In genomic region chr20:46308258-46309157, GRCh38 we compare ENCODE assay signal across 8 cellular contexts. TPM values are rescaled to one million over a fixed set of nuclear protein-coding genes. Genes with fewer than 3 reads are reported as not detected.
DNase-seq lines count a peak whose midpoint lies in the region; ATAC-seq, FAIRE-seq and TF ChIP-seq lines count a peak whose summit lies in the region.

A gene with protein sequence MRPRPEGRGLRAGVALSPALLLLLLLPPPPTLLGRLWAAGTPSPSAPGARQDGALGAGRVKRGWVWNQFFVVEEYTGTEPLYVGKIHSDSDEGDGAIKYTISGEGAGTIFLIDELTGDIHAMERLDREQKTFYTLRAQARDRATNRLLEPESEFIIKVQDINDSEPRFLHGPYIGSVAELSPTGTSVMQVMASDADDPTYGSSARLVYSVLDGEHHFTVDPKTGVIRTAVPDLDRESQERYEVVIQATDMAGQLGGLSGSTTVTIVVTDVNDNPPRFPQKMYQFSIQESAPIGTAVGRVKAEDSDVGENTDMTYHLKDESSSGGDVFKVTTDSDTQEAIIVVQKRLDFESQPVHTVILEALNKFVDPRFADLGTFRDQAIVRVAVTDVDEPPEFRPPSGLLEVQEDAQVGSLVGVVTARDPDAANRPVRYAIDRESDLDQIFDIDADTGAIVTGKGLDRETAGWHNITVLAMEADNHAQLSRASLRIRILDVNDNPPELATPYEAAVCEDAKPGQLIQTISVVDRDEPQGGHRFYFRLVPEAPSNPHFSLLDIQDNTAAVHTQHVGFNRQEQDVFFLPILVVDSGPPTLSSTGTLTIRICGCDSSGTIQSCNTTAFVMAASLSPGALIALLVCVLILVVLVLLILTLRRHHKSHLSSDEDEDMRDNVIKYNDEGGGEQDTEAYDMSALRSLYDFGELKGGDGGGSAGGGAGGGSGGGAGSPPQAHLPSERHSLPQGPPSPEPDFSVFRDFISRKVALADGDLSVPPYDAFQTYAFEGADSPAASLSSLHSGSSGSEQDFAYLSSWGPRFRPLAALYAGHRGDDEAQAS (minus strand): TSS chr20:46308498. CDS start chr20:46251294, 57,204 bp downstream.

- no peaks in the 10 kb centered on the region for H3K27me3 ChIP-seq in pancreas

- peak within 1 kb of the TSS; percentile 75 for H3K4me3 Mint-ChIP-seq in glutamatergic neuron (ENCODE audit: unreplicated experiment)

- POLR2A ChIA-PET in OCI-LY7 (lab: Charles Lee), result no interaction called here

- WGBS in pancreas, 2 donors, result 7 to 10% methylated on average over 45 to 74 of the region's 74 CpGs

- peaks cover 21% of the 10 kb centered on the region for H3K27me3 Mint-ChIP-seq in glutamatergic neuron (ENCODE audit: unreplicated experiment)

- H3K4me1 ChIP-seq in OCI-LY7 (ENCODE audit: insufficient read depth, low read length, poor library complexity, severe bottlenecking) (no peaks in the 10 kb centered on the region), pancreas (peaks cover 12 to 22% (median 13%) of the 10 kb centered on the region in 3 donors)

- H3K9me3 Mint-ChIP-seq in activated naive CD4-positive, alpha-beta T cell treated with anti-CD3 and anti-CD28 coated beads, Interleukin-2, amount 50 U/mL, for 72 hours, result no peaks in the 10 kb centered on the region
- H3K9me3 Mint-ChIP-seq in glutamatergic neuron (ENCODE audit: unreplicated experiment), result peaks cover 5% of the 10 kb centered on the region

- DNase-seq in CD1c-positive myeloid dendritic cell (ENCODE audit: extremely low spot score) (peak; percentile 55), HPDE6-E6E7 (ENCODE audit: extremely low spot score) (peak; percentile 70), OCI-LY7 (ENCODE audit: low spot score) (peak; percentile 20), glutamatergic neuron (peak; percentile 83), pancreas (peak in 5 of 6 donors; percentile 51 to 86 (median 60)), ureter (ENCODE audit: low spot score) (no peak)
- DNase-seq in activated naive CD4-positive, alpha-beta T cell treated with anti-CD3 and anti-CD28 coated beads, Interleukin-2, amount 50 U/mL, for 72 hours (ENCODE audit: low spot score in 2 of 2), result peak in 1 of 2 donors; percentile 35

- H3K27ac Mint-ChIP-seq in activated naive CD4-positive, alpha-beta T cell treated with anti-CD3 and anti-CD28 coated beads, Interleukin-2, amount 50 U/mL, for 72 hours, result no peak within 1 kb of the TSS
- H3K27ac Mint-ChIP-seq in glutamatergic neuron (ENCODE audit: unreplicated experiment), result no peak within 1 kb of the TSS

- BruUV-seq in OCI-LY7 (replicated peaks; lab: Mats Ljungman, UMichigan), result no TSS peak

- intact Hi-C loops in OCI-LY7 (cut with micrococcal nuclease; ENCODE audit: unreplicated experiment), result no loop called here
- intact Hi-C loops in pancreas (cut with DNase I), result loop anchor here in 1 of 3 donors (5.0 kb wide), 1 partner anchor 39 kb away; no protein-coding TSS in a partner anchor

- no peak for FAIRE-seq in pancreas (lab: Jason Lieb, UNC)

- no peaks in the 10 kb centered on the region for H3K79me2 ChIP-seq in OCI-LY7 (ENCODE audit: insufficient read depth, low read depth, low read length)

- H3K9me3 ChIP-seq in OCI-LY7 (ENCODE audit: low read length), result no peaks in the 10 kb centered on the region
- no peaks in the 10 kb centered on the region for H3K9me3 ChIP-seq in pancreas

- peak within 1 kb of the TSS; percentile 39; the same call in 1 of the 2 replicates for H3K4me2 ChIP-seq in OCI-LY7 (ENCODE audit: low read length)

- TF ChIP-seq CTCF in OCI-LY7 (conservative IDR thresholded peaks at IDR 0.05; ENCODE audit: low read length), result peak; percentile 54
- peak; percentile 71 for TF ChIP-seq CTCF in glutamatergic neuron (IDR thresholded peaks at IDR 0.05; ENCODE audit: partially characterized antibody, unreplicated experiment)
- peak in 3 of 4 donors; percentile 17 to 34 (median 25) for TF ChIP-seq CTCF in pancreas (IDR thresholded peaks at IDR 0.05)

- H3K36me3 Mint-ChIP-seq in activated naive CD4-positive, alpha-beta T cell treated with anti-CD3 and anti-CD28 coated beads, Interleukin-2, amount 50 U/mL, for 72 hours, result peaks cover 0 to 4% of the 10 kb centered on the region in 2 donors
- H3K36me3 Mint-ChIP-seq in glutamatergic neuron (ENCODE audit: unreplicated experiment), result no peaks in the 10 kb centered on the region

- H4K20me1 ChIP-seq in OCI-LY7 (ENCODE audit: insufficient read depth, low read length), result no peaks in the 10 kb centered on the region

- CTCF ChIA-PET in OCI-LY7 (lab: Charles Lee; ENCODE audit: unreplicated experiment), result no interaction called here

- H3K9me2 ChIP-seq in OCI-LY7 (ENCODE audit: insufficient read depth, low read length), result no peaks in the 10 kb centered on the region

- H2AFZ ChIP-seq in OCI-LY7 (ENCODE audit: low read length), result no peak within 1 kb of the TSS

- peak; percentile 36 to 71 for ATAC-seq in activated naive CD4-positive, alpha-beta T cell treated with anti-CD3 and anti-CD28 coated beads, Interleukin-2, amount 50 U/mL, for 72 hours
- ATAC-seq in pancreas (peak; percentile 11 to 65 (median 34)), GM21576 (IDR thresholded peaks at IDR 0.05; ENCODE audit: unreplicated experiment) (no peak)

- H3K27ac ChIP-seq in OCI-LY7 (ENCODE audit: low read depth, low read length, poor library complexity, severe bottlenecking), result no peak within 1 kb of the TSS
- no peak within 1 kb of the TSS for H3K27ac ChIP-seq in pancreas

- no peaks in the 10 kb centered on the region for H3K36me3 ChIP-seq in OCI-LY7 (ENCODE audit: insufficient read depth, low read length)
- H3K36me3 ChIP-seq in pancreas, result no peaks in the 10 kb centered on the region

- peaks cover 10% of the 10 kb centered on the region for H3K4me1 Mint-ChIP-seq in glutamatergic neuron (ENCODE audit: low read depth, unreplicated experiment)

- H3K4me3 ChIP-seq in OCI-LY7 (ENCODE audit: low read depth, low read length, poor library complexity, severe bottlenecking), result peak within 1 kb of the TSS; percentile 40
- peak within 1 kb of the TSS; percentile 16 to 67 (median 38) for H3K4me3 ChIP-seq in pancreas

RNA-seq across cellular contexts. Expression of the gene that starts here (rescaled TPM):
- not detected in 2 replicates for total RNA-seq in OCI-LY7 (2014; rRNA removed; shearing (Covaris generic))
- not detected in 2 replicates for total RNA-seq in OCI-LY7 (2022)
- total RNA-seq in activated naive CD4-positive, alpha-beta T cell treated with anti-CD3 and anti-CD28 coated beads, Interleukin-2, amount 50 U/mL, for 72 hours, result under 1 TPM in 1 of 2 donors, not detected in 1; 0.07 TPM
- total RNA-seq in glutamatergic neuron (ENCODE audit: unreplicated experiment), result 7.9 TPM
- total RNA-seq in pancreas, result 1 to 10 TPM in 5 of 6 donors, under 1 TPM in 1; 0.97 to 5.3 (median 2.3) TPM
- polyA plus RNA-seq in pancreas, result 10 to 100 TPM in 1 of 2 donors, 1 to 10 TPM in 1; 3.7 to 11.9 TPM
- 0.23 TPM for total RNA-seq in ureter

Comparison
In these comparisons a context has a peak if more than half of its experiments do, and no peak if none do; other contexts are left out.
1. Peak in DNase-seq, H3K4me3 ChIP-seq and H3K4me2 ChIP-seq in OCI-LY7; RNA of the gene not detected or under 1 TPM.
2. Peak in ATAC-seq in activated naive CD4-positive, alpha-beta T cell treated with anti-CD3 and anti-CD28 coated beads, Interleukin-2, amount 50 U/mL, for 72 hours; RNA of the gene not detected or under 1 TPM.